23 cellular contexts compared by ENCODE assay signal in genomic region chrX:47243351-47243750, GRCh38. TPM values are rescaled to one million over a fixed set of nuclear protein-coding genes. Genes with fewer than 3 reads are reported as not detected.
A peak's percentile ranks its signal among the peaks of the same experiment; 100 is the strongest.
DNase-seq lines count a peak whose midpoint lies in the region; ATAC-seq, FAIRE-seq and TF ChIP-seq lines count a peak whose summit lies in the region.
"Had no signal": no experiment of that assay in that cellular context is flagged by ENCODE, and none has a peak within 500 bp of the region (broad histone marks: within the 10 kb centered on the region; RNA-seq: fewer than 3 reads in every experiment).

No MANE protein-coding gene starts in this region.

- intact Hi-C loops in cardiac septum (cut with DNase I), result no loop called here
- intact Hi-C loops in Right ventricle myocardium superior (cut with DNase I), result no loop called here
- intact Hi-C loops in sigmoid colon (cut with DNase I), result no loop called here

- H3K36me3 ChIP-seq in sigmoid colon, result peaks cover 0 to 63% (median 7%) of the 10 kb centered on the region in 4 donors

- 96 to 97% methylated on average over 14 of the region's 14 CpGs for WGBS in sigmoid colon, 2 donors

- no peak for TF ChIP-seq POLR2A in sigmoid colon (IDR thresholded peaks at IDR 0.05)

- H3K27ac ChIP-seq in coronary artery (no peak overlapping the region), sigmoid colon (no peak overlapping the region)
- H3K27ac ChIP-seq: 22Rv1; A549; BLaER1 treated with 17β-estradiol and CSF1 and Interleukin-3, amounts not matched to agents 10 nM and 100 nM; C4-2B had no signal

- H3K27me3 ChIP-seq in sigmoid colon, result no peaks in the 10 kb centered on the region

- no peaks in the 10 kb centered on the region for H3K9me3 ChIP-seq in sigmoid colon
- H3K9me3 ChIP-seq: A549, Caco-2 had no signal

- TF ChIP-seq EP300 in sigmoid colon (IDR thresholded peaks at IDR 0.05), result no peak

- H3K4me3 ChIP-seq in coronary artery (no peak overlapping the region), sigmoid colon (no peak overlapping the region)
- H3K4me3 ChIP-seq: A549; BLaER1 treated with 17β-estradiol and CSF1 and Interleukin-3, amounts not matched to agents 10 nM and 100 nM had no signal

- DNase-seq in cardiac septum (ENCODE audit: low spot score), result peak; percentile 51
- no peak for DNase-seq in Right ventricle myocardium superior
- DNase-seq in coronary artery (ENCODE audit: low spot score), result peak; percentile 71
- peak; percentile 71 for DNase-seq in mesenteric fat pad (ENCODE audit: low spot score)
- DNase-seq in sigmoid colon, result peak; percentile 45
- no peak for DNase-seq in foreskin melanocyte
- no peak for DNase-seq in HTR-8/SVneo (ENCODE audit: insufficient read length, low spot score)
- DNase-seq: AML-193; Caco-2; Calu3; CD4-positive, alpha-beta T cell; CD8-positive, alpha-beta T cell; DMS79 treated with DMSO at 0.1 percent for 48 hours; GF-D8 had no signal

- FAIRE-seq in HTR-8/SVneo (lab: Jason Lieb, UNC), result no peak
- FAIRE-seq: A549, D721Med, G401.6, GM12891, GM19239 had no signal

- ATAC-seq in Right ventricle myocardium superior (ENCODE audit: poor library complexity) (no peak), GM21825 (IDR thresholded peaks at IDR 0.05; ENCODE audit: unreplicated experiment) (no peak)
- ATAC-seq: A549; CD8-positive, alpha-beta T cell had no signal

- TF ChIP-seq CTCF in coronary artery (IDR thresholded peaks at IDR 0.05) (no peak), sigmoid colon (IDR thresholded peaks at IDR 0.05) (no peak)

- no peaks in the 10 kb centered on the region for H3K4me1 ChIP-seq in sigmoid colon
- H3K4me1 ChIP-seq: A549; BLaER1 treated with 17β-estradiol and CSF1 and Interleukin-3, amounts not matched to agents 10 nM and 100 nM; Caco-2 had no signal

RNA-seq across cellular contexts. Expression of gene USP11, which starts 10.5 kb away (rescaled TPM):
- total RNA-seq in cardiac septum (64.9 TPM), Right ventricle myocardium superior (31.7 TPM), mesenteric fat pad (42.2 TPM), sigmoid colon (10 to 100 TPM; 18.9 to 37.7 (median 35.3) TPM)
- 10 to 100 TPM in 1 of 3 donors, 1 to 10 TPM in 2; 4.9 to 21.8 (median 6.6) TPM for polyA plus RNA-seq in sigmoid colon

RNA-seq across cellular contexts. Expression of gene CDK16, which starts 24.9 kb away (rescaled TPM):
- total RNA-seq in cardiac septum (177 TPM), Right ventricle myocardium superior (128 TPM), mesenteric fat pad (80.6 TPM), sigmoid colon (10 to 100 TPM; 43.8 to 55.9 (median 45.6) TPM)
- 10 to 100 TPM; 35.4 to 64.6 (median 46.5) TPM for polyA plus RNA-seq in sigmoid colon

RNA-seq across cellular contexts. Expression of gene UBA1, which starts 49.7 kb away (rescaled TPM):
- 160 TPM for total RNA-seq in cardiac septum
- total RNA-seq in Right ventricle myocardium superior, result 89.8 TPM
- 189 TPM for total RNA-seq in mesenteric fat pad
- total RNA-seq in sigmoid colon, result 100 to 1,000 TPM in 1 of 4 donors, 10 to 100 TPM in 3; 74.9 to 112 (median 80.7) TPM
- 100 to 1,000 TPM in 1 of 3 donors, 10 to 100 TPM in 2; 72.7 to 126 (median 84.2) TPM for polyA plus RNA-seq in sigmoid colon

Comparison
In these comparisons a context has a peak if more than half of its experiments do, and no peak if none do; other contexts are left out.
1. DNase-seq: peak in cardiac septum (single experiment), coronary artery (single experiment), mesenteric fat pad (single experiment) and sigmoid colon (single experiment); none in Right ventricle myocardium superior (single experiment), foreskin melanocyte (single experiment) and HTR-8/SVneo (single experiment).